22 cellular contexts compared by ENCODE assay signal in genomic region chr4:179007758-179008157, GRCh38.
DNase-seq lines count a peak whose midpoint lies in the region; TF ChIP-seq lines count a peak whose summit lies in the region.
"Had no signal": no experiment of that assay in that cellular context is flagged by ENCODE, and none has a peak within 500 bp of the region (broad histone marks: within the 10 kb centered on the region; RNA-seq: fewer than 3 reads in every experiment).

No MANE protein-coding gene starts in this region.

- DNase-seq in NCI-H82 (lab: John Stamatoyannopoulos, UW) (peak; percentile 14), NCI-H82 treated with DMSO at 0.1 percent for 48 hours (lab: John Stamatoyannopoulos, UW; ENCODE audit: unreplicated experiment) (no peak), M059J (ENCODE audit: low read depth) (peak; percentile 1), osteocyte (ENCODE audit: extremely low spot score, unreplicated experiment) (no peak), GF-D8 (lab: John Stamatoyannopoulos, UW) (no peak), stomach (no peak)
- DNase-seq: Calu3; CD8-positive, alpha-beta T cell; DMS79; HFFc6; IMR-90; Karpas-422; MG63; NCI-H1092; NCI-H146; NCI-H2029 treated with DMSO at 0.1 percent for 48 hours; NCI-H510A treated with DMSO at 0.1 percent for 48 hours; NCI-H774; T-cell had no signal

- H3K4me1 ChIP-seq in ectodermal cell (ENCODE audit: control insufficient read depth, insufficient read depth, low read length) (no peaks in the 10 kb centered on the region), stomach (no peaks in the 10 kb centered on the region)
- H3K4me1 ChIP-seq: BLaER1 had no signal

- H3K9me3 Mint-ChIP-seq in osteocyte (ENCODE audit: unreplicated experiment): peaks cover 2% of the 10 kb centered on the region

- H3K36me3 ChIP-seq in ectodermal cell (ENCODE audit: control insufficient read depth, insufficient read depth, low read length): no peaks in the 10 kb centered on the region
- H3K36me3 ChIP-seq in stomach: no peaks in the 10 kb centered on the region
- H3K36me3 ChIP-seq: BLaER1, MG63 had no signal

- H3K36me3 Mint-ChIP-seq in osteocyte (ENCODE audit: unreplicated experiment): no peaks in the 10 kb centered on the region
- H3K36me3 Mint-ChIP-seq: CD8-positive, alpha-beta T cell; T-cell had no signal

- no peak for TF ChIP-seq EP300 in stomach (IDR thresholded peaks at IDR 0.05)

- H3K9me3 ChIP-seq in ectodermal cell (ENCODE audit: control insufficient read depth, low read length) (no peaks in the 10 kb centered on the region), stomach (no peaks in the 10 kb centered on the region)
- H3K9me3 ChIP-seq: BLaER1, MG63 had no signal

- peak overlapping the region; percentile 26 for H3K27ac ChIP-seq in ectodermal cell (ENCODE audit: insufficient read depth, low read depth, low read length, poor library complexity, severe bottlenecking)
- H3K27ac ChIP-seq in stomach: no peak overlapping the region
- H3K27ac ChIP-seq: BLaER1, HL-60 had no signal

- H3K27me3 ChIP-seq in ectodermal cell (ENCODE audit: control insufficient read depth, insufficient read depth, low read length, poor library complexity, severe bottlenecking) (no peaks in the 10 kb centered on the region), stomach (no peaks in the 10 kb centered on the region)
- H3K27me3 ChIP-seq: BLaER1, MG63 had no signal

- TF ChIP-seq CTCF in osteocyte (IDR thresholded peaks at IDR 0.05) (peak; percentile 6), stomach (IDR thresholded peaks at IDR 0.05) (no peak)

- intact Hi-C loops in stomach (cut with DNase I; ENCODE audit: low total_unique reads): no loop called here

- H3K4me3 Mint-ChIP-seq in osteocyte (ENCODE audit: unreplicated experiment): no peak overlapping the region
- H3K4me3 Mint-ChIP-seq: CD8-positive, alpha-beta T cell; HFFc6; T-cell had no signal

- no peak for TF ChIP-seq POLR2A in stomach (IDR thresholded peaks at IDR 0.05)

- H3K4me3 ChIP-seq in ectodermal cell (ENCODE audit: insufficient read depth, low read depth, low read length) (no peak overlapping the region), stomach (no peak overlapping the region)
- H3K4me3 ChIP-seq: BLaER1, MG63 had no signal

- peaks cover 6% of the 10 kb centered on the region for H3K27me3 Mint-ChIP-seq in osteocyte (ENCODE audit: unreplicated experiment)
- H3K27me3 Mint-ChIP-seq: T-cell had no signal

- H3K4me1 Mint-ChIP-seq in osteocyte (ENCODE audit: unreplicated experiment): no peaks in the 10 kb centered on the region
- H3K4me1 Mint-ChIP-seq: T-cell had no signal

- no peak overlapping the region for H3K27ac Mint-ChIP-seq in osteocyte (ENCODE audit: unreplicated experiment)
- H3K27ac Mint-ChIP-seq: CD8-positive, alpha-beta T cell; HFFc6; T-cell had no signal

Comparison
In these comparisons a context has a peak if more than half of its experiments do, and no peak if none do; other contexts are left out.
1. DNase-seq: peak in NCI-H82 (single experiment) and M059J (single experiment); none in NCI-H82 treated with DMSO at 0.1 percent for 48 hours (single experiment), osteocyte (single experiment), GF-D8 (single experiment) and stomach (single experiment).